In the genomic region with DNA sequence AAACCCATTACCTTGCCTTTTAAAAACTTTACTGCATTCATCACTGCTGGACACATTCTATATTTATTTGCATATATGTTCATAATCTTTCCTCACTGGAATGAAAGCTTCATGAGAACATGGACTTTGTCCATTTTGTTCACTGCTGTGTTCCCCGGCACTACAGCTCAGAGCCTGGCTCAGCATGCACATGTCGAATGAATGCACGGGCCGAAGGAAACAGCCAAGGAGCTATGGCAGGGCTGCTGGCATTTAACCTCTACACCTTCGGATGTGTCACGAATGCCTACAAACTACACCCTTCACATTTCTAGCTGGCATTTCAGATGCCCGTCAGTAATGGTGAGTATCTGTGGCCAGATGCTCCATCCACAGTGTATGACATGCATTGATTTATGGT, we compare ENCODE assay signal across 13 cellular contexts. TPM values are rescaled to one million over a fixed set of nuclear protein-coding genes. Genes with fewer than 3 reads are reported as not detected.
A peak's percentile ranks its signal among the peaks of the same experiment; 100 is the strongest.
DNase-seq lines count a peak whose midpoint lies in the region; ATAC-seq and TF ChIP-seq lines count a peak whose summit lies in the region.
"Had no signal": no experiment of that assay in that cellular context is flagged by ENCODE, and none has a peak within 500 bp of the region (broad histone marks: within the 10 kb centered on the region; RNA-seq: fewer than 3 reads in every experiment).

No MANE protein-coding gene starts in this region.

- no peak for TF ChIP-seq CTCF in natural killer cell (IDR thresholded peaks at IDR 0.05)

- peak overlapping the region in 1 of 4 donors; percentile 56 for H3K4me3 Mint-ChIP-seq in IgD-negative memory B cell
- H3K4me3 Mint-ChIP-seq in activated naive CD8-positive, alpha-beta T cell treated with anti-CD3 and anti-CD28 coated beads for 36 hours = peak overlapping the region; percentile 40
- H3K4me3 Mint-ChIP-seq in natural killer cell = peak overlapping the region; percentile 74
- H3K4me3 Mint-ChIP-seq: H9 had no signal

- peak overlapping the region; percentile 10 to 27 (median 21) for H3K27ac Mint-ChIP-seq in IgD-negative memory B cell
- peak overlapping the region; percentile 60 for H3K27ac Mint-ChIP-seq in activated naive CD8-positive, alpha-beta T cell treated with anti-CD3 and anti-CD28 coated beads for 36 hours
- peak overlapping the region; percentile 53 to 78 for H3K27ac Mint-ChIP-seq in natural killer cell

- ATAC-seq in natural killer cell = no peak
- no peak for ATAC-seq in GM21515 (IDR thresholded peaks at IDR 0.05; ENCODE audit: unreplicated experiment)
- no peak for ATAC-seq in GM21529 (IDR thresholded peaks at IDR 0.05; ENCODE audit: unreplicated experiment)
- ATAC-seq: lower lobe of right lung had no signal

- H3K27me3 Mint-ChIP-seq in IgD-negative memory B cell (no peaks in the 10 kb centered on the region), natural killer cell (ENCODE audit: low read depth in 2 of 2) (no peaks in the 10 kb centered on the region)
- H3K27me3 Mint-ChIP-seq in activated naive CD8-positive, alpha-beta T cell treated with anti-CD3 and anti-CD28 coated beads for 36 hours = no peaks in the 10 kb centered on the region

- H3K9me3 Mint-ChIP-seq in IgD-negative memory B cell (no peaks in the 10 kb centered on the region), natural killer cell (no peaks in the 10 kb centered on the region)
- H3K9me3 Mint-ChIP-seq in activated naive CD8-positive, alpha-beta T cell treated with anti-CD3 and anti-CD28 coated beads for 36 hours = no peaks in the 10 kb centered on the region
- H3K9me3 Mint-ChIP-seq: H9 had no signal

- H3K36me3 Mint-ChIP-seq in IgD-negative memory B cell = peaks cover 25% of the 10 kb centered on the region
- peaks cover 18% of the 10 kb centered on the region for H3K36me3 Mint-ChIP-seq in activated naive CD8-positive, alpha-beta T cell treated with anti-CD3 and anti-CD28 coated beads for 36 hours
- no peaks in the 10 kb centered on the region for H3K36me3 Mint-ChIP-seq in natural killer cell

- intact Hi-C loops in natural killer cell (cut with micrococcal nuclease) = no loop called here

- peaks cover 48 to 54% (median 50%) of the 10 kb centered on the region in 3 donors for H3K4me1 Mint-ChIP-seq in IgD-negative memory B cell
- H3K4me1 Mint-ChIP-seq in activated naive CD8-positive, alpha-beta T cell treated with anti-CD3 and anti-CD28 coated beads for 36 hours = peaks cover 53% of the 10 kb centered on the region
- H3K4me1 Mint-ChIP-seq in natural killer cell = peaks cover 49 to 55% of the 10 kb centered on the region in 2 donors

- peak; percentile 2 for DNase-seq in NCI-H2171 treated with DMSO at 0.1 percent for 48 hours (lab: John Stamatoyannopoulos, UW)
- DNase-seq in NCI-H2171 (lab: John Stamatoyannopoulos, UW) = no peak
- no peak for DNase-seq in activated naive CD8-positive, alpha-beta T cell treated with anti-CD3 and anti-CD28 coated beads for 36 hours
- no peak for DNase-seq in natural killer cell
- DNase-seq in midbrain (lab: John Stamatoyannopoulos, UW) = no peak
- DNase-seq: H9, Karpas-422, lower lobe of right lung, NCI-H1436 treated with DMSO at 0.1 percent for 48 hours, NCI-H748 treated with DMSO at 0.1 percent for 48 hours had no signal

RNA-seq across cellular contexts. Expression of a gene that starts 7.6 kb away (rescaled TPM):
- 110 TPM for polyA plus RNA-seq in IgD-negative memory B cell
- 10 to 100 TPM; 28.7 to 30.4 TPM for total RNA-seq in activated naive CD8-positive, alpha-beta T cell treated with anti-CD3 and anti-CD28 coated beads for 36 hours
- total RNA-seq in natural killer cell = 10 to 100 TPM; 30.2 to 56.6 (median 36.8) TPM

RNA-seq across cellular contexts. Expression of a gene that starts 18.4 kb away (rescaled TPM):
- polyA plus RNA-seq in IgD-negative memory B cell = 484 TPM
- total RNA-seq in activated naive CD8-positive, alpha-beta T cell treated with anti-CD3 and anti-CD28 coated beads for 36 hours = 100 to 1,000 TPM; 284 to 285 TPM
- total RNA-seq in natural killer cell = 100 to 1,000 TPM; 129 to 132 (median 130) TPM
